In the genomic region with DNA sequence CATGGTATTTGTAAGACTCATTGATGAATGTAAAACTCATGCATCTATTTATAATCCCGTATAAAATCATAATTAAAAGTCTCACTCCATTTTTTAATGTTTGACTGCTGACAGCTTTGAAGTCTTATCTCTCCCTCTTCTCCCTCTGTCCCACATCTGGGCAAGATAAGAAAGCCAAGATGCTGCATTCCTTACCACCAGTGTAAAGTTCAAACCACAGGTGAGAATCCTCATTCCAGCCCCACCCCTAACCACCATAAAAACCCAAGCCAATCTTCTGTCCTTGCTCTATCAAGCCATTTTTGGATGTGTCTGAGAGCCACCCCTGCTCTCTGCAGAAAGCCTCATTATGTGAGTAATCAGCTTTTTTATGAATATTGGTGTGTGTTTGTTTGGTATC, we compare ENCODE assay signal across 21 cellular contexts.
"Had no signal": no experiment of that assay in that cellular context is flagged by ENCODE, and none has a peak within 500 bp of the region (broad histone marks: within the 10 kb centered on the region; RNA-seq: fewer than 3 reads in every experiment).

No MANE protein-coding gene starts in this region.

- H3K36me3 ChIP-seq: cardiac muscle cell, pancreas, vagina had no signal

- H3K4me1 ChIP-seq: body of pancreas, vagina had no signal

- ATAC-seq: body of pancreas; effector memory CD8-positive, alpha-beta T cell; esophagus mucosa; pancreas; right cardiac atrium; stimulated activated naive B cell treated with anti-CD40 and anti-IgM and Interleukin-4, amounts not matched to agents 10 μg/mL and 1 μg/mL and 100 μg/mL, for 72 hours had no signal

- FAIRE-seq: endothelial cell of umbilical vein had no signal

- H3K27ac ChIP-seq: body of pancreas, cardiac muscle cell, pancreas, skin epidermis, vagina had no signal

- H3K27me3 ChIP-seq: body of pancreas, cardiac muscle cell, vagina had no signal

- H3K4me3 ChIP-seq: body of pancreas, cardiac muscle cell, pancreas, skin epidermis, vagina had no signal

- DNase-seq: activated CD4-positive, alpha-beta memory T cell treated with anti-CD3 and anti-CD28 coated beads, Interleukin-2, amount 10 ng/mL, durations not matched to agents 7 days and 5 days; activated CD4-positive, alpha-beta T cell treated with anti-CD3 and anti-CD28 coated beads for 48 hours; activated CD4-positive, CD25-positive, alpha-beta regulatory T cell; activated effector memory CD4-positive, alpha-beta T cell treated with anti-CD3 and anti-CD28 coated beads, Interleukin-2, amount 50 U/mL, for 16 hours; activated naive CD4-positive, alpha-beta T cell treated with anti-CD3 and anti-CD28 coated beads, Interleukin-2, amount 10 ng/mL, durations not matched to agents 7 days and 5 days; anterior cingulate cortex; body of pancreas; effector memory CD8-positive, alpha-beta T cell; foreskin melanocyte; hypothalamus; nephron progenitor cell; pancreas; right cardiac atrium; stimulated activated CD4-positive, alpha-beta T cell treated with anti-CD3 and anti-CD28 coated beads, Interleukin-2, amount 100 ng/mL, for 24 hours; stimulated activated naive B cell treated with anti-CD40 and anti-IgM and Interleukin-4, amounts not matched to agents 10 μg/mL and 1 μg/mL and 100 μg/mL, for 72 hours; T1000 had no signal

- H3K9me3 ChIP-seq: body of pancreas, pancreas, vagina had no signal
